Comparison of ENCODE assay signal across 8 cellular contexts in genomic region chr20:62791301-62792181, GRCh38. TPM values are rescaled to one million over a fixed set of nuclear protein-coding genes. Genes with fewer than 3 reads are reported as not detected.
DNase-seq lines count a peak whose midpoint lies in the region; ATAC-seq, FAIRE-seq and TF ChIP-seq lines count a peak whose summit lies in the region.

No MANE protein-coding gene starts in this region.

- H3K79me1 ChIP-seq in H9 (ENCODE audit: insufficient read depth, low read depth, low read length, poor library complexity, severe bottlenecking): no peaks in the 10 kb centered on the region

- H2BK15ac ChIP-seq in H9 (ENCODE audit: low read depth, low read length): no peak overlapping the region

- DNase-seq in AG09319 (ENCODE audit: extremely low read depth, low read depth): peak; percentile 70
- DNase-seq in H9: peak; percentile 92
- DNase-seq in NCI-H345 (lab: John Stamatoyannopoulos, UW): peak; percentile 93
- peak; percentile 74 for DNase-seq in bronchial epithelial cell (ENCODE audit: low read depth)
- DNase-seq in keratinocyte (ENCODE audit: low read depth, low spot score): no peak
- DNase-seq in stimulated activated CD4-positive, alpha-beta T cell treated with anti-CD3 and anti-CD28 coated beads, Interleukin-1b, Interleukin-23, amount 100 ng/mL, for 4 hours (ENCODE audit: low read depth in 2 of 2): peak; percentile 56 to 64

- H3K9me3 ChIP-seq in H9 (ENCODE audit: control insufficient read depth, low read depth, low read length) (no peaks in the 10 kb centered on the region), keratinocyte (ENCODE audit: control insufficient read depth, low read depth, low read length) (no peaks in the 10 kb centered on the region)

- H4K8ac ChIP-seq in H9 (replicated peaks; ENCODE audit: insufficient read length, low read depth, low read length): no peak overlapping the region

- H3K79me2 ChIP-seq in H9 (ENCODE audit: insufficient read depth, low read length): no peaks in the 10 kb centered on the region
- H3K79me2 ChIP-seq in keratinocyte (ENCODE audit: control insufficient read depth, insufficient read depth, low read length): no peaks in the 10 kb centered on the region

- H3T11ph ChIP-seq in H9 (ENCODE audit: low read length): no peak overlapping the region

- TF ChIP-seq CTCF in AG09319 (IDR thresholded peaks at IDR 0.05; ENCODE audit: low read depth, low read length) (peak; percentile 92), H9 (conservative IDR thresholded peaks at IDR 0.05) (peak; percentile 100), WI38 (IDR thresholded peaks at IDR 0.05; ENCODE audit: low read depth, low read length) (peak; percentile 94), bronchial epithelial cell (IDR thresholded peaks at IDR 0.05; ENCODE audit: insufficient read depth, low read length, severe bottlenecking) (peak; percentile 95), keratinocyte (optimal IDR thresholded peaks at IDR 0.05 in 1 of 3, IDR thresholded peaks at IDR 0.05 in 1 of 3, conservative IDR thresholded peaks at IDR 0.05 in 1 of 3; ENCODE audit: extremely low read depth in 1 of 3, insufficient read depth in 2 of 3, low read length in 3 of 3) (peak; percentile 93 to 99 (median 97))

- H3K9me3 Mint-ChIP-seq in H9: no peaks in the 10 kb centered on the region; a peak in 1 of 5 replicates

- no peak overlapping the region for H2BK20ac ChIP-seq in H9 (ENCODE audit: low read depth, low read length, poor library complexity, severe bottlenecking)

- no peak overlapping the region for H4K5ac ChIP-seq in H9 (ENCODE audit: insufficient read length, low read depth, low read length)

- H4K20me1 ChIP-seq in H9 (ENCODE audit: control insufficient read depth, insufficient read depth, insufficient read length) (no peaks in the 10 kb centered on the region), keratinocyte (ENCODE audit: control insufficient read depth, extremely low read depth, insufficient read depth, low read length) (no peaks in the 10 kb centered on the region)

- no peak overlapping the region for H3K4me3 ChIP-seq in WI38 (ENCODE audit: low read depth, low read length)
- no peak overlapping the region for H3K4me3 ChIP-seq in bronchial epithelial cell (ENCODE audit: low read depth, low read length)
- H3K4me3 ChIP-seq in keratinocyte (ENCODE audit: control insufficient read depth in 2 of 3, extremely low read depth in 1 of 3, insufficient read depth in 2 of 3, low read depth in 1 of 3, low read length in 3 of 3): no peak overlapping the region

- no peak overlapping the region for H2BK120ac ChIP-seq in H9 (ENCODE audit: low read depth, low read length, poor library complexity, severe bottlenecking)

- ATAC-seq in HG03521 (IDR thresholded peaks at IDR 0.05; ENCODE audit: unreplicated experiment): no peak

- H3K36me3 ChIP-seq in bronchial epithelial cell (ENCODE audit: control insufficient read depth, insufficient read depth, low read length) (no peaks in the 10 kb centered on the region), keratinocyte (ENCODE audit: control insufficient read depth in 2 of 2, extremely low read depth in 1 of 2, insufficient read depth in 2 of 2, low read length in 2 of 2) (no peaks in the 10 kb centered on the region)

- H3K27ac ChIP-seq in H9 (ENCODE audit: insufficient read length, low read depth, low read length) (no peak overlapping the region), keratinocyte (ENCODE audit: control insufficient read depth, insufficient read depth, low read length) (no peak overlapping the region)

- no peak overlapping the region for H3K4ac ChIP-seq in H9 (ENCODE audit: low read depth, low read length)

- no peaks in the 10 kb centered on the region for H3K23me2 ChIP-seq in H9 (ENCODE audit: insufficient read length, low read depth, low read length, poor library complexity, severe bottlenecking)

- H3K36me3 Mint-ChIP-seq in H9 (ENCODE audit: insufficient read depth in 1 of 3, low read depth in 3 of 3): no peaks in the 10 kb centered on the region; a peak in 1 of 7 replicates

- H3K27ac Mint-ChIP-seq in H9: no peak overlapping the region

- H3K9me1 ChIP-seq in keratinocyte (ENCODE audit: control insufficient read depth, extremely low read depth, insufficient read depth, low read length): no peaks in the 10 kb centered on the region

- no peak overlapping the region for H4K91ac ChIP-seq in H9 (ENCODE audit: insufficient read length, low read depth, low read length)

- H3K14ac ChIP-seq in H9 (ENCODE audit: insufficient read depth, low read length): no peak overlapping the region

- H3K4me1 Mint-ChIP-seq in H9: peaks cover 8 to 20% of the 10 kb centered on the region in 2 experiments

- no peak overlapping the region for H3K23ac ChIP-seq in H9 (ENCODE audit: insufficient read length, low read depth, low read length)

- no CpG with 5 or more reads among the region's 23 CpGs for WGBS in H9 (ENCODE audit: extremely low coverage, insufficient read length, low lambda C conversion rate)

- no peak overlapping the region for H2AFZ ChIP-seq in H9 (ENCODE audit: low read length)
- H2AFZ ChIP-seq in keratinocyte (ENCODE audit: control insufficient read depth, low read length): no peak overlapping the region

- H3K18ac ChIP-seq in H9 (ENCODE audit: insufficient read length, low read depth, low read length): no peak overlapping the region

- H3K27me3 ChIP-seq in H9 (ENCODE audit: insufficient read depth, low read length) (no peaks in the 10 kb centered on the region), bronchial epithelial cell (ENCODE audit: control insufficient read depth, insufficient read depth, low read length) (peaks cover 9% of the 10 kb centered on the region), keratinocyte (ENCODE audit: control insufficient read depth, extremely low read depth, insufficient read depth, low read length) (peaks cover 6% of the 10 kb centered on the region)

- dilution Hi-C loops in keratinocyte (cut with MboI; ENCODE audit: extremely low pct_ligation_motif_present, low sequenced_read_pairs): no loop called here

- no peak overlapping the region for H2AK5ac ChIP-seq in H9 (ENCODE audit: insufficient read length, low read length)

- no peak overlapping the region for H3K9ac ChIP-seq in H9 (ENCODE audit: extremely low read depth, insufficient read length, low read length)
- no peak overlapping the region for H3K9ac ChIP-seq in keratinocyte (ENCODE audit: control insufficient read depth, extremely low read depth, insufficient read depth, low read length)

- FAIRE-seq in bronchial epithelial cell (lab: Jason Lieb, UNC) (no peak), keratinocyte (lab: Jason Lieb, UNC) (peak; percentile 68)

- H3K56ac ChIP-seq in H9 (ENCODE audit: insufficient read length, low read depth, low read length): no peak overlapping the region

- H3K4me2 ChIP-seq in H9 (ENCODE audit: insufficient read depth, insufficient read length, low read length): peak overlapping the region; percentile 30
- peak overlapping the region; percentile 62 for H3K4me2 ChIP-seq in keratinocyte (ENCODE audit: control insufficient read depth, extremely low read depth, insufficient read depth, low read depth, low read length)

- H3K4me1 ChIP-seq in H9 (ENCODE audit: insufficient read depth, low read length) (no peaks in the 10 kb centered on the region), keratinocyte (ENCODE audit: control insufficient read depth, extremely low read depth, insufficient read depth, low read length) (peaks cover 30% of the 10 kb centered on the region)

- no peak overlapping the region for H2BK5ac ChIP-seq in H9 (ENCODE audit: insufficient read length, low read length)

- H2BK12ac ChIP-seq in H9 (ENCODE audit: insufficient read length, low read depth, low read length): no peak overlapping the region

- H3K27me3 Mint-ChIP-seq in H9 (ENCODE audit: low read depth): peaks cover 42% of the 10 kb centered on the region

- peak overlapping the region; percentile 42 to 61; a peak in 4 of 5 replicates for H3K4me3 Mint-ChIP-seq in H9

RNA-seq across cellular contexts. Expression of gene MRGBP, which starts 4.7 kb away (rescaled TPM):
- total RNA-seq in H9 (2021): 14.6 and 16.3 TPM in 2 replicates
- total RNA-seq in bronchial epithelial cell: 20.6 and 22.9 TPM in 2 replicates
- 12.3 to 15.6 TPM (median 15.0 TPM) in 3 replicates for polyA plus RNA-seq in keratinocyte
- 5.1 TPM for polyA plus RNA-seq in keratinocyte (2011; ENCODE audit: low read depth)
- polyA plus RNA-seq in keratinocyte (2011; cell fraction: cytosol; rRNA removed): 10.0 and 15.3 TPM in 2 replicates
- polyA plus RNA-seq in keratinocyte (2011; cell fraction: nucleus; rRNA removed): 12.3 and 13.1 TPM in 2 replicates
- polyA plus RNA-seq in keratinocyte (2012; ENCODE audit: low replicate concordance): 9.0 and 16.4 TPM in 2 replicates
- 8.1 to 12.9 TPM (median 8.4 TPM) in 3 replicates for polyA minus RNA-seq in keratinocyte
- polyA minus RNA-seq in keratinocyte (2011; cell fraction: cytosol; rRNA and poly(A)+ RNA removed): 12.9 TPM
- 3.9 TPM in 2 replicates for polyA minus RNA-seq in keratinocyte (2011; cell fraction: nucleus; rRNA and poly(A)+ RNA removed)

RNA-seq across cellular contexts. Expression of gene OGFR, which starts 13.1 kb away (rescaled TPM):
- 33.0 and 33.1 TPM in 2 replicates for total RNA-seq in H9 (2021)
- 16.1 and 17.8 TPM in 2 replicates for total RNA-seq in bronchial epithelial cell
- 29.8 to 39.8 TPM (median 31.5 TPM) in 3 replicates for polyA plus RNA-seq in keratinocyte
- 12.8 TPM for polyA plus RNA-seq in keratinocyte (2011; ENCODE audit: low read depth)
- 17.3 and 32.5 TPM in 2 replicates for polyA plus RNA-seq in keratinocyte (2011; cell fraction: cytosol; rRNA removed)
- 43.7 and 47.3 TPM in 2 replicates for polyA plus RNA-seq in keratinocyte (2011; cell fraction: nucleus; rRNA removed)
- polyA plus RNA-seq in keratinocyte (2012; ENCODE audit: low replicate concordance): 10.9 and 37.3 TPM in 2 replicates
- polyA minus RNA-seq in keratinocyte: 17.8 to 29.0 TPM (median 26.5 TPM) in 3 replicates
- polyA minus RNA-seq in keratinocyte (2011; cell fraction: cytosol; rRNA and poly(A)+ RNA removed): 44.1 TPM
- 20.3 and 22.1 TPM in 2 replicates for polyA minus RNA-seq in keratinocyte (2011; cell fraction: nucleus; rRNA and poly(A)+ RNA removed)

RNA-seq across cellular contexts. Expression of gene COL9A3, which starts 25.3 kb away (rescaled TPM):
- 137 and 150 TPM in 2 replicates for total RNA-seq in H9 (2021)
- total RNA-seq in bronchial epithelial cell: not detected in 2 replicates
- polyA plus RNA-seq in keratinocyte: 2.7 to 4.8 TPM (median 3.6 TPM) in 3 replicates
- 0.36 TPM for polyA plus RNA-seq in keratinocyte (2011; ENCODE audit: low read depth)
- polyA plus RNA-seq in keratinocyte (2011; cell fraction: cytosol; rRNA removed): 1.7 and 3.6 TPM in 2 replicates
- 2.0 and 2.6 TPM in 2 replicates for polyA plus RNA-seq in keratinocyte (2011; cell fraction: nucleus; rRNA removed)
- 1.5 and 7.3 TPM in 2 replicates for polyA plus RNA-seq in keratinocyte (2012; ENCODE audit: low replicate concordance)
- 0.23 to 0.61 TPM in 2 of 3 replicates, not detected in the other for polyA minus RNA-seq in keratinocyte
- polyA minus RNA-seq in keratinocyte (2011; cell fraction: cytosol; rRNA and poly(A)+ RNA removed): 5.4 TPM
- 0.47 and 0.84 TPM in 2 replicates for polyA minus RNA-seq in keratinocyte (2011; cell fraction: nucleus; rRNA and poly(A)+ RNA removed)

Comparison
In these comparisons a context has a peak if more than half of its experiments do, and no peak if none do; other contexts are left out.
1. RNA of gene COL9A3, which starts 25.3 kb away (total RNA-seq): 137 to 150 TPM in H9; not detected in bronchial epithelial cell; every median in the first group is over 100 times any median in the second.
2. Peak in every context shown above with its lines, with median percentiles within 50 percentile points of each other: CTCF ChIP-seq.